Comparison of ENCODE assay signal across 23 cellular contexts in the genomic region with DNA sequence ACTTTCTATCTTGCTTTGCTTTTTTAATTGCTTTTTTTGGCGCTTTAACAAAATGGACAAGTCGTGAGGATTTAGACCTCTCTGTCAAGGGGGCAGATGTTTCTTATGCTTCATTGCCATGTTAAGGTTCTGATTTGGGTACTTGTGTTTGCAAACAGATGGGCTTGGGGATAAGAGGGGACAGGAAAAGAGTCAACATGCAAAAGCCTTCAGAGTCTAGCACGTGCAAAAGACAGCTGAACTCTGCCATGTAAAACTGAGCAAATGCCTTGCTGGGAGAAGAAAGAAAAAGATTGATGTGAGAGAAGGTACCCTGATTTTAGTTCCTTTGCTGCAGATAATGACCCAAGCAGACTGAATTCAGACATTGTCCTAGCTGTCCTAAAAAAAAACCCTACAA.
DNase-seq lines count a peak whose midpoint lies in the region; ATAC-seq, FAIRE-seq and TF ChIP-seq lines count a peak whose summit lies in the region.
"Had no signal": no experiment of that assay in that cellular context is flagged by ENCODE, and none has a peak within 500 bp of the region (broad histone marks: within the 10 kb centered on the region; RNA-seq: fewer than 3 reads in every experiment).

No MANE protein-coding gene starts in this region.

- no peak for TF ChIP-seq POLR2A in GM12892 (IDR thresholded peaks at IDR 0.05; ENCODE audit: low read depth, low read length)

- no peaks in the 10 kb centered on the region for H3K27me3 Mint-ChIP-seq in Calu3 (ENCODE audit: unreplicated experiment)
- H3K27me3 Mint-ChIP-seq in activated T-helper 17 cell treated with anti-CD3 and anti-CD28 coated beads, Interleukin-2, amount 50 U/mL, for 72 hours: peaks cover 24% of the 10 kb centered on the region

- FAIRE-seq in GM12892 (lab: Jason Lieb, UNC): peak; percentile 88
- FAIRE-seq in pancreas (lab: Jason Lieb, UNC): no peak

- no peak overlapping the region for H3K4me3 ChIP-seq in pancreas
- H3K4me3 ChIP-seq: gastroesophageal sphincter, ovary, sigmoid colon had no signal

- intact Hi-C loops in Calu3 (cut with micrococcal nuclease; ENCODE audit: unreplicated experiment) (loop anchor here (2.0 to 5.0 kb wide), 3 partner anchors 45 to 175 kb away; no protein-coding TSS in a partner anchor), pancreas (cut with DNase I) (loop anchor here in 1 of 3 donors (10.0 kb wide), 1 partner anchor 123 kb away; no protein-coding TSS in a partner anchor)

- H3K4me3 Mint-ChIP-seq in Calu3 (ENCODE audit: low read depth, unreplicated experiment): no peak overlapping the region
- H3K4me3 Mint-ChIP-seq in activated T-helper 17 cell treated with anti-CD3 and anti-CD28 coated beads, Interleukin-2, amount 50 U/mL, for 72 hours: no peak overlapping the region
- H3K4me3 Mint-ChIP-seq: HFFc6, memory B cell, naive B cell, T-helper 17 cell had no signal

- H3K36me3 Mint-ChIP-seq in Calu3 (ENCODE audit: insufficient read depth, unreplicated experiment): peaks cover 13% of the 10 kb centered on the region
- peaks cover 10% of the 10 kb centered on the region for H3K36me3 Mint-ChIP-seq in activated T-helper 17 cell treated with anti-CD3 and anti-CD28 coated beads, Interleukin-2, amount 50 U/mL, for 72 hours (ENCODE audit: low read depth)
- H3K36me3 Mint-ChIP-seq: memory B cell, naive B cell had no signal

- WGBS in pancreas, 2 donors: 53 to 57% methylated on average over 3 of the region's 3 CpGs

- H3K9me3 ChIP-seq in pancreas: no peaks in the 10 kb centered on the region
- H3K9me3 ChIP-seq: gastroesophageal sphincter, ovary, sigmoid colon had no signal

- no peak for TF ChIP-seq CTCF in Calu3 (IDR thresholded peaks at IDR 0.05; ENCODE audit: unreplicated experiment)
- TF ChIP-seq CTCF in pancreas (IDR thresholded peaks at IDR 0.05): no peak

- CTCF ChIA-PET in Calu3 (lab: Charles Lee): no interaction called here

- BruUV-seq in Calu3 (replicated peaks; lab: Mats Ljungman, UMichigan): no TSS peak

- peaks cover 36% of the 10 kb centered on the region for H3K4me1 Mint-ChIP-seq in Calu3 (ENCODE audit: low read depth, unreplicated experiment)
- H3K4me1 Mint-ChIP-seq in activated T-helper 17 cell treated with anti-CD3 and anti-CD28 coated beads, Interleukin-2, amount 50 U/mL, for 72 hours: peaks cover 6% of the 10 kb centered on the region
- H3K4me1 Mint-ChIP-seq: memory B cell, naive B cell, T-helper 17 cell had no signal

- peak overlapping the region; percentile 96 for H3K27ac Mint-ChIP-seq in Calu3 (ENCODE audit: unreplicated experiment)
- H3K27ac Mint-ChIP-seq in activated T-helper 17 cell treated with anti-CD3 and anti-CD28 coated beads, Interleukin-2, amount 50 U/mL, for 72 hours: peak overlapping the region; percentile 89
- H3K27ac Mint-ChIP-seq: HFFc6, memory B cell, T-helper 17 cell had no signal

- H3K9me3 Mint-ChIP-seq in Calu3 (ENCODE audit: low read depth, unreplicated experiment): no peaks in the 10 kb centered on the region
- peaks cover 3% of the 10 kb centered on the region for H3K9me3 Mint-ChIP-seq in activated T-helper 17 cell treated with anti-CD3 and anti-CD28 coated beads, Interleukin-2, amount 50 U/mL, for 72 hours
- H3K9me3 Mint-ChIP-seq: HFFc6, memory B cell had no signal

- DNase-seq in Calu3 (no peak), GM12892 (ENCODE audit: insufficient read length) (no peak), pancreas (no peak), CD1c-positive myeloid dendritic cell (ENCODE audit: extremely low spot score) (no peak)
- DNase-seq in stimulated activated CD4-positive, alpha-beta T cell treated with anti-CD3 and anti-CD28 coated beads, Interleukin-4, amount 100 ng/mL, for 4 hours: no peak
- no peak for DNase-seq in stimulated activated CD4-positive, alpha-beta T cell treated with anti-CD3 and anti-CD28 coated beads, Interleukin-1b, Interleukin-23, amount 100 ng/mL, for 48 hours
- DNase-seq: activated CD4-positive, alpha-beta T cell treated with anti-CD3 and anti-CD28 coated beads, Interleukin-2, amount 50 U/mL, for 4 hours; activated gamma-delta T cell treated with Interleukin-2 at 50 U/mL for 16 hours; central memory CD4-positive, alpha-beta T cell; HFFc6; Kasumi-1; naive B cell; NCI-H1092 treated with DMSO at 0.1 percent for 48 hours; NCI-H2029 treated with DMSO at 0.1 percent for 48 hours; NCI-H69; ovary; sigmoid colon; stimulated activated naive CD4-positive, alpha-beta T cell; T-helper 17 cell had no signal

- no peaks in the 10 kb centered on the region for H3K36me3 ChIP-seq in pancreas
- H3K36me3 ChIP-seq: ovary, sigmoid colon had no signal

- no peaks in the 10 kb centered on the region for H3K27me3 ChIP-seq in pancreas
- H3K27me3 ChIP-seq: gastroesophageal sphincter, ovary, sigmoid colon had no signal

- ATAC-seq in activated T-helper 17 cell treated with anti-CD3 and anti-CD28 coated beads, Interleukin-2, amount 50 U/mL, for 72 hours (replicated peaks): no peak
- ATAC-seq in pancreas: no peak
- ATAC-seq: gastroesophageal sphincter, T-helper 17 cell had no signal

- H3K4me1 ChIP-seq in pancreas: peaks cover 0 to 14% (median 7%) of the 10 kb centered on the region in 3 donors

- peak overlapping the region in 3 of 4 donors; percentile 5 to 96 (median 87) for H3K27ac ChIP-seq in pancreas
- H3K27ac ChIP-seq: ovary, VCaP had no signal
